ENCODE assay signal across 1 cellular context in genomic region chr12:47905313-47905730, GRCh38.
TF ChIP-seq lines count a peak whose summit lies in the region.

No MANE protein-coding gene starts in this region.

TF ChIP-seq in HEK293, 187 proteins besides CTCF, POLR2A, EP300 and RAD21 (continued from another document and continues in another):
- 0 out of 2 replicates have a peak, but pooled peaks have one; percentile 18 for TF ChIP-seq ZNF639 (tag by site-specific recombination; IDR thresholded peaks at IDR 0.05)
- no peak for TF ChIP-seq ZNF138 (tag by site-specific recombination; IDR thresholded peaks at IDR 0.05; ENCODE audit: borderline replicate concordance)
- no peak for TF ChIP-seq ZBTB1 (tag by site-specific recombination; IDR thresholded peaks at IDR 0.05)
- TF ChIP-seq MZF1 (tag by site-specific recombination; IDR thresholded peaks at IDR 0.05; ENCODE audit: borderline replicate concordance), result no peak
- TF ChIP-seq ZNF16 (tag by site-specific recombination; IDR thresholded peaks at IDR 0.05; ENCODE audit: low read depth), result no peak
- no peak for TF ChIP-seq GLI2 (tag by site-specific recombination; IDR thresholded peaks at IDR 0.05; ENCODE audit: borderline replicate concordance, low read depth)
- no peak for TF ChIP-seq ZNF596 (tag by site-specific recombination; IDR thresholded peaks at IDR 0.05)
- TF ChIP-seq ZNF501 (tag by site-specific recombination; IDR thresholded peaks at IDR 0.05), result peak; percentile 72
- no peak for TF ChIP-seq ZSCAN4 (tag by site-specific recombination; IDR thresholded peaks at IDR 0.05)
- TF ChIP-seq ZNF324 (tag by site-specific recombination; IDR thresholded peaks at IDR 0.05), result peak; percentile 65; the same call in 1 of the 2 replicates
- TF ChIP-seq ZNF335 (tag by site-specific recombination; conservative IDR thresholded peaks at IDR 0.05), result peak; percentile 50
- no peak for TF ChIP-seq SP2 (tag by site-specific recombination; IDR thresholded peaks at IDR 0.05)
- no peak for TF ChIP-seq ZNF623 (tag by site-specific recombination; IDR thresholded peaks at IDR 0.05)
- no peak for TF ChIP-seq ZNF747 (tag by site-specific recombination; IDR thresholded peaks at IDR 0.05)
- TF ChIP-seq ZBTB8A (tag by site-specific recombination; IDR thresholded peaks at IDR 0.05), result no peak
- no peak for TF ChIP-seq ZBTB49 (tag by site-specific recombination; IDR thresholded peaks at IDR 0.05; ENCODE audit: low read depth)
- no peak for TF ChIP-seq KLF9 (tag by site-specific recombination; IDR thresholded peaks at IDR 0.05; ENCODE audit: low read depth)
- no peak for TF ChIP-seq WT1 (tag by site-specific recombination; IDR thresholded peaks at IDR 0.05)
- no peak for TF ChIP-seq ZNF214 (tag by site-specific recombination; IDR thresholded peaks at IDR 0.05; ENCODE audit: borderline replicate concordance)
- peak; percentile 45; the same call in 1 of the 2 replicates for TF ChIP-seq ZNF423 (tag by site-specific recombination; IDR thresholded peaks at IDR 0.05)
- no peak for TF ChIP-seq ZNF785 (tag by site-specific recombination; IDR thresholded peaks at IDR 0.05)
- no peak for TF ChIP-seq ZNF155 (tag by site-specific recombination; IDR thresholded peaks at IDR 0.05)
- TF ChIP-seq REPIN1 (tag by site-specific recombination; IDR thresholded peaks at IDR 0.05; ENCODE audit: low read depth), result no peak
- TF ChIP-seq ZNF768 (tag by site-specific recombination; IDR thresholded peaks at IDR 0.05), result no peak
- no peak for TF ChIP-seq ZNF433 (tag by site-specific recombination; IDR thresholded peaks at IDR 0.05; ENCODE audit: low read depth)
- TF ChIP-seq MEIS1 (CRISPR knock-in tag; IDR thresholded peaks at IDR 0.05; ENCODE audit: borderline replicate concordance), result no peak
- TF ChIP-seq YY1 (tag by site-specific recombination; IDR thresholded peaks at IDR 0.05), result peak; percentile 44; the same call in 1 of the 2 replicates
- TF ChIP-seq ZNF274 (IDR thresholded peaks at IDR 0.05; ENCODE audit: low read length), result no peak
- TF ChIP-seq ZNF274 (tag by site-specific recombination; IDR thresholded peaks at IDR 0.05; ENCODE audit: borderline replicate concordance), result no peak
- TF ChIP-seq KLF1 (tag by site-specific recombination; IDR thresholded peaks at IDR 0.05), result 0 out of 2 replicates have a peak, but pooled peaks have one; percentile 28
- TF ChIP-seq ZNF354C (tag by site-specific recombination; IDR thresholded peaks at IDR 0.05; ENCODE audit: borderline replicate concordance, low read depth), result no peak
- TF ChIP-seq PATZ1 (tag by site-specific recombination; IDR thresholded peaks at IDR 0.05), result peak; percentile 78
- no peak for TF ChIP-seq ZNF404 (tag by site-specific recombination; IDR thresholded peaks at IDR 0.05)
- TF ChIP-seq ZNF791 (tag by site-specific recombination; IDR thresholded peaks at IDR 0.05), result no peak
- TF ChIP-seq SP7 (tag by site-specific recombination; IDR thresholded peaks at IDR 0.05), result no peak; the same call in 1 of the 2 replicates
- no peak for TF ChIP-seq AEBP2 (tag by site-specific recombination; IDR thresholded peaks at IDR 0.05; ENCODE audit: borderline replicate concordance)
- TF ChIP-seq ZNF670 (tag by site-specific recombination; IDR thresholded peaks at IDR 0.05; ENCODE audit: low read depth), result no peak
- TF ChIP-seq ZNF114 (tag by site-specific recombination; IDR thresholded peaks at IDR 0.05), result no peak
- TF ChIP-seq EGR2 (tag by site-specific recombination; IDR thresholded peaks at IDR 0.05; ENCODE audit: low read depth), result no peak
- no peak for TF ChIP-seq ZNF362 (tag by site-specific recombination; IDR thresholded peaks at IDR 0.05)
- TF ChIP-seq ZNF48 (tag by site-specific recombination; IDR thresholded peaks at IDR 0.05), result no peak
- TF ChIP-seq ZNF133 (tag by site-specific recombination; IDR thresholded peaks at IDR 0.05), result no peak
- no peak for TF ChIP-seq ZNF558 (tag by site-specific recombination; IDR thresholded peaks at IDR 0.05)
- peak; percentile 60; the same call in 1 of the 2 replicates for TF ChIP-seq ZBTB10 (tag by site-specific recombination; IDR thresholded peaks at IDR 0.05)
- TF ChIP-seq ZNF777 (tag by site-specific recombination; IDR thresholded peaks at IDR 0.05; ENCODE audit: borderline replicate concordance), result peak; percentile 86; the same call in 1 of the 2 replicates
- TF ChIP-seq ZNF692 (tag by site-specific recombination; IDR thresholded peaks at IDR 0.05), result no peak
- TF ChIP-seq ZNF529 (tag by site-specific recombination; IDR thresholded peaks at IDR 0.05; ENCODE audit: insufficient replicate concordance), result no peak
- no peak for TF ChIP-seq ZNF664 (tag by site-specific recombination; IDR thresholded peaks at IDR 0.05)
- TF ChIP-seq TCF7L2 (IDR thresholded peaks at IDR 0.05; ENCODE audit: borderline replicate concordance, low read depth, low read length), result no peak
- TF ChIP-seq KLF8 (tag by site-specific recombination; IDR thresholded peaks at IDR 0.05), result no peak
- TF ChIP-seq ZNF391 (tag by site-specific recombination; IDR thresholded peaks at IDR 0.05; ENCODE audit: borderline replicate concordance, low read depth), result no peak
- TF ChIP-seq SALL2 (tag by site-specific recombination; IDR thresholded peaks at IDR 0.05; ENCODE audit: borderline replicate concordance), result no peak
- no peak for TF ChIP-seq ELK4 (IDR thresholded peaks at IDR 0.05; ENCODE audit: borderline replicate concordance, low read depth, low read length)
- TF ChIP-seq ZSCAN23 (tag by site-specific recombination; IDR thresholded peaks at IDR 0.05), result 0 out of 2 replicates have a peak, but pooled peaks have one; percentile 26
- no peak for TF ChIP-seq GFI1B (tag by site-specific recombination; IDR thresholded peaks at IDR 0.05)
- no peak for TF ChIP-seq ZNF10 (tag by site-specific recombination; IDR thresholded peaks at IDR 0.05)
- no peak for TF ChIP-seq ZNF776 (tag by site-specific recombination; IDR thresholded peaks at IDR 0.05; ENCODE audit: borderline replicate concordance)
